In genomic region chr18:776044-776443, GRCh38 we compare ENCODE assay signal across 1 cellular context. TPM values are rescaled to one million over a fixed set of nuclear protein-coding genes. Genes with fewer than 3 reads are reported as not detected.
"Had no signal": no experiment of that assay in that cellular context is flagged by ENCODE, and none has a peak within 500 bp of the region (broad histone marks: within the 10 kb centered on the region; RNA-seq: fewer than 3 reads in every experiment).

No MANE protein-coding gene starts in this region.

RNA-seq across cellular contexts. Expression of gene YES1, which starts 36.0 kb away (rescaled TPM):
- total RNA-seq: OCI-LY7 had no signal
